20 cellular contexts compared by ENCODE assay signal in genomic region chr5:21181726-21182125, GRCh38.
"Had no signal": no experiment of that assay in that cellular context is flagged by ENCODE, and none has a peak within 500 bp of the region (broad histone marks: within the 10 kb centered on the region; RNA-seq: fewer than 3 reads in every experiment).

No MANE protein-coding gene starts in this region.

- DNase-seq: activated CD4-positive, alpha-beta memory T cell treated with anti-CD3 and anti-CD28 coated beads, Interleukin-2, amount 10 ng/mL, durations not matched to agents 7 days and 5 days; activated CD4-positive, alpha-beta T cell treated with anti-CD3 and anti-CD28 coated beads for 48 hours; activated effector memory CD4-positive, alpha-beta T cell treated with anti-CD3 and anti-CD28 coated beads, Interleukin-2, amount 50 U/mL, for 16 hours; activated naive CD4-positive, alpha-beta T cell treated with anti-CD3 and anti-CD28 coated beads, Interleukin-2, amount 50 U/mL, for 16 hours; anterior cingulate cortex; central memory CD4-positive, alpha-beta T cell; dorsolateral prefrontal cortex; effector memory CD8-positive, alpha-beta T cell; glutamatergic neuron; hippocampal formation; kidney glomerular epithelial cell; left ventricle myocardium inferior; retina; spleen; stimulated activated CD4-positive, alpha-beta T cell treated with anti-CD3 and anti-CD28 coated beads, Interleukin-4, amount 100 ng/mL, for 1 hour; stimulated activated naive CD4-positive, alpha-beta T cell; T1000; testis; trophoblast cell had no signal

- H3K27me3 ChIP-seq: dorsolateral prefrontal cortex, esophagus muscularis mucosa, spleen, testis had no signal

- ATAC-seq: effector memory CD8-positive, alpha-beta T cell had no signal

- H3K4me1 ChIP-seq: esophagus muscularis mucosa, left ventricle myocardium inferior, spleen, testis had no signal

- H3K36me3 ChIP-seq: esophagus muscularis mucosa, left ventricle myocardium inferior, spleen had no signal

- H3K27ac ChIP-seq: dorsolateral prefrontal cortex, esophagus muscularis mucosa, left ventricle myocardium inferior, spleen, testis had no signal

- H3K4me3 ChIP-seq: dorsolateral prefrontal cortex, esophagus muscularis mucosa, left ventricle myocardium inferior, spleen, testis had no signal

- H3K9me3 ChIP-seq: esophagus muscularis mucosa, left ventricle myocardium inferior, testis had no signal
